In genomic region chr9:8850916-8851315, GRCh38 we compare ENCODE assay signal across 18 cellular contexts.
A peak's percentile ranks its signal among the peaks of the same experiment; 100 is the strongest.
DNase-seq lines count a peak whose midpoint lies in the region; ATAC-seq and TF ChIP-seq lines count a peak whose summit lies in the region.
"Had no signal": no experiment of that assay in that cellular context is flagged by ENCODE, and none has a peak within 500 bp of the region (broad histone marks: within the 10 kb centered on the region; RNA-seq: fewer than 3 reads in every experiment).

No MANE protein-coding gene starts in this region.

- TF ChIP-seq CTCF in GM23338 (conservative IDR thresholded peaks at IDR 0.05; ENCODE audit: low read depth in 2 of 2) (no peak), RWPE1 (conservative IDR thresholded peaks at IDR 0.05; ENCODE audit: low read depth) (no peak), right atrium auricular region (IDR thresholded peaks at IDR 0.05) (no peak)

- H3K27ac ChIP-seq in GM23338 (ENCODE audit: low read depth) (no peak overlapping the region), SJCRH30 (peak overlapping the region; percentile 90), RWPE1 (no peak overlapping the region), right atrium auricular region (no peak overlapping the region)

- no peak overlapping the region for H3K27ac Mint-ChIP-seq in GM23338

- H3K4me1 ChIP-seq in GM23338 (ENCODE audit: insufficient read depth) (peaks cover 34% of the 10 kb centered on the region), SJCRH30 (peaks cover 43% of the 10 kb centered on the region), right atrium auricular region (no peaks in the 10 kb centered on the region)

- H3K9me3 ChIP-seq in SJCRH30 (replicated peaks) (no peaks in the 10 kb centered on the region), right atrium auricular region (no peaks in the 10 kb centered on the region)
- H3K9me3 ChIP-seq: HAP-1 had no signal

- POLR2A ChIA-PET in RWPE1 (lab: Yijun Ruan, JAX; ENCODE audit: low non-redundant PET): no interaction called here

- H3K36me3 Mint-ChIP-seq in GM23338 (ENCODE audit: low read depth): peaks cover 3% of the 10 kb centered on the region; the same call in 2 of the 3 replicates

- no peaks in the 10 kb centered on the region for H3F3A ChIP-seq in GM23338 (replicated peaks; ENCODE audit: low read depth)

- no peaks in the 10 kb centered on the region for H3K9me2 ChIP-seq in GM23338 (ENCODE audit: insufficient read depth)

- no peak overlapping the region for H3K4me3 ChIP-seq in GM23338
- peak overlapping the region; percentile 23 for H3K4me3 ChIP-seq in SJCRH30
- H3K4me3 ChIP-seq in right atrium auricular region: no peak overlapping the region
- H3K4me3 ChIP-seq: GM12878, HAP-1 had no signal

- H3K36me3 ChIP-seq in GM23338 (ENCODE audit: insufficient read depth) (no peaks in the 10 kb centered on the region), SJCRH30 (peaks cover 8% of the 10 kb centered on the region; the same call in 1 of the 2 replicates), right atrium auricular region (no peaks in the 10 kb centered on the region)
- H3K36me3 ChIP-seq: HAP-1 had no signal

- H2AFZ ChIP-seq in GM23338: no peak overlapping the region

- H3K27me3 Mint-ChIP-seq in GM23338 (ENCODE audit: insufficient read depth, low read depth, poor library complexity): no peaks in the 10 kb centered on the region

- H3K4me1 Mint-ChIP-seq in GM23338: peaks cover 40% of the 10 kb centered on the region

- H3K4me3 Mint-ChIP-seq in GM23338: no peak overlapping the region

- no peaks in the 10 kb centered on the region for H4K20me1 ChIP-seq in GM23338 (replicated peaks; ENCODE audit: insufficient read depth)

- H3K4me2 ChIP-seq in GM23338: no peak overlapping the region

- DNase-seq in NCI-H1105 treated with DMSO at 0.1 percent for 48 hours (lab: John Stamatoyannopoulos, UW) (peak; percentile 42), NCI-H1105 (lab: John Stamatoyannopoulos, UW) (no peak), GM23338 (ENCODE audit: low spot score) (peak; percentile 31), SJCRH30 (peak; percentile 82 to 92), left kidney (ENCODE audit: low read depth, low spot score) (peak; percentile 88), AG08396 (ENCODE audit: low spot score) (no peak), RWPE1 (ENCODE audit: low spot score) (no peak), right atrium auricular region (ENCODE audit: low spot score) (no peak)
- DNase-seq: C1 segment of cervical spinal cord, DMS53, Karpas-422, NCI-H1694, NCI-H2107, NCI-H526, SIG-M5 had no signal

- H3K9me3 Mint-ChIP-seq in GM23338: no peaks in the 10 kb centered on the region; the same call in 2 of the 3 replicates

- peaks cover 65% of the 10 kb centered on the region for H3K79me2 ChIP-seq in GM23338 (replicated peaks; ENCODE audit: insufficient read depth)

- H3K27me3 ChIP-seq in GM23338 (ENCODE audit: insufficient read depth): peaks cover 6% of the 10 kb centered on the region; the same call in 1 of the 2 replicates
- H3K27me3 ChIP-seq in SJCRH30: no peaks in the 10 kb centered on the region
- no peaks in the 10 kb centered on the region for H3K27me3 ChIP-seq in right atrium auricular region

- peak; percentile 48; the same call in 2 of the 3 replicates for ATAC-seq in GM23338
- ATAC-seq: GM12878, Panc1 had no signal

- CTCF ChIA-PET in RWPE1 (lab: Yijun Ruan, JAX): no interaction called here

TF ChIP-seq in GM23338, 12 proteins besides CTCF, POLR2A, EP300 and RAD21 (continues in another document):
- TF ChIP-seq EZH2 (IDR thresholded peaks at IDR 0.05; ENCODE audit: low read depth, unreplicated experiment): no peak
- TF ChIP-seq EZH2phosphoT487 (IDR thresholded peaks at IDR 0.05; ENCODE audit: unreplicated experiment): no peak
- TF ChIP-seq ZNF114 (CRISPR knock-in tag; IDR thresholded peaks at IDR 0.05): no peak
- no peak for TF ChIP-seq POLR2AphosphoS5 (IDR thresholded peaks at IDR 0.05; ENCODE audit: low read depth)
- TF ChIP-seq NANOG (IDR thresholded peaks at IDR 0.05; ENCODE audit: borderline replicate concordance): no peak
- no peak for TF ChIP-seq CREB1 (CRISPR knock-in tag; IDR thresholded peaks at IDR 0.05; ENCODE audit: low read depth)
- TF ChIP-seq STAT1 (IDR thresholded peaks at IDR 0.05; ENCODE audit: unreplicated experiment): no peak
- TF ChIP-seq REST (IDR thresholded peaks at IDR 0.05; ENCODE audit: unreplicated experiment): no peak
- no peak for TF ChIP-seq ZNF331 (CRISPR knock-in tag; IDR thresholded peaks at IDR 0.05; ENCODE audit: low read depth)
- TF ChIP-seq ZNF462 (CRISPR knock-in tag; IDR thresholded peaks at IDR 0.05): no peak
- TF ChIP-seq JUNB (IDR thresholded peaks at IDR 0.05; ENCODE audit: unreplicated experiment): no peak

Comparison
In these comparisons a context has a peak if more than half of its experiments do, and no peak if none do; other contexts are left out.
1. DNase-seq: peak in NCI-H1105 treated with DMSO at 0.1 percent for 48 hours (single experiment), GM23338 (single experiment), SJCRH30 (2 of 2) and left kidney (single experiment); none in NCI-H1105 (single experiment), AG08396 (single experiment), RWPE1 (single experiment) and right atrium auricular region (single experiment).